8 cellular contexts compared by ENCODE assay signal in genomic region chr3:14403636-14404395, GRCh38. TPM values are rescaled to one million over a fixed set of nuclear protein-coding genes. Genes with fewer than 3 reads are reported as not detected.
DNase-seq lines count a peak whose midpoint lies in the region; ATAC-seq and TF ChIP-seq lines count a peak whose summit lies in the region.

No MANE protein-coding gene starts in this region.

- peaks cover 47% of the 10 kb centered on the region for H3K4me1 Mint-ChIP-seq in activated T-cell treated with anti-CD3 and anti-CD28 coated beads, Interleukin-2, amount 50 U/mL, for 24 hours (ENCODE audit: low read depth)

- H3K4me1 ChIP-seq in PC-9 (replicated peaks; ENCODE audit: insufficient read depth) = peaks cover 53% of the 10 kb centered on the region
- H3K4me1 ChIP-seq in aorta (ENCODE audit: control insufficient read depth in 1 of 2, insufficient read depth in 2 of 2, low read length in 2 of 2) = peaks cover 0 to 3% of the 10 kb centered on the region in 2 donors

- ATAC-seq in aorta (ENCODE audit: low FRiP score) = peak; percentile 33
- no peak for ATAC-seq in GM18873 (IDR thresholded peaks at IDR 0.05; ENCODE audit: low FRiP score, unreplicated experiment)

- BruUV-seq in PC-9 (replicated peaks; lab: Mats Ljungman, UMichigan) = no TSS peak

- no peak for TF ChIP-seq CTCF in PC-9 (conservative IDR thresholded peaks at IDR 0.05)
- no peak for TF ChIP-seq CTCF in dorsolateral prefrontal cortex (IDR thresholded peaks at IDR 0.05 in 54 of 56, conservative IDR thresholded peaks at IDR 0.05 in 2 of 56; ENCODE audit: low read depth in 1 of 56, partially characterized antibody in 56 of 56)

- peak overlapping the region; percentile 93 for H3K4me3 Mint-ChIP-seq in activated T-cell treated with anti-CD3 and anti-CD28 coated beads, Interleukin-2, amount 50 U/mL, for 24 hours

- H4K20me1 ChIP-seq in PC-9 (ENCODE audit: insufficient read depth) = peaks cover 12% of the 10 kb centered on the region; the same call in 1 of the 2 replicates

- H3K9me2 ChIP-seq in PC-9 (ENCODE audit: insufficient read depth) = no peaks in the 10 kb centered on the region

- H3K36me3 Mint-ChIP-seq in activated T-cell treated with anti-CD3 and anti-CD28 coated beads, Interleukin-2, amount 50 U/mL, for 24 hours (ENCODE audit: low read depth) = peaks cover 54% of the 10 kb centered on the region

- H3K27ac ChIP-seq in PC-9 (peak overlapping the region; percentile 99), dorsolateral prefrontal cortex (peak overlapping the region in 30 of 59 donors; percentile 6 to 96 (median 47)), aorta (ENCODE audit: low read depth in 1 of 2, low read length in 2 of 2) (no peak overlapping the region)

- intact Hi-C loops in PC-9 (cut with micrococcal nuclease; ENCODE audit: unreplicated experiment) (loop anchor here (2.0 to 10.0 kb wide), 4 partner anchors 57 to 199 kb away; no protein-coding TSS in a partner anchor), dorsolateral prefrontal cortex (cut with DNase I) (loop anchor here (1.0 to 10.0 kb wide), 5 partner anchors 28 to 142 kb away; no protein-coding TSS in a partner anchor), aorta (cut with DNase I) (loop anchor here (2.0 to 10.0 kb wide), 5 partner anchors 29 to 259 kb away; no protein-coding TSS in a partner anchor)

- peak overlapping the region; percentile 93 for H3K27ac Mint-ChIP-seq in activated T-cell treated with anti-CD3 and anti-CD28 coated beads, Interleukin-2, amount 50 U/mL, for 24 hours

- H2AFZ ChIP-seq in PC-9 = no peak overlapping the region

- peak overlapping the region; percentile 88 for H3K4me2 ChIP-seq in PC-9

- peaks cover 40% of the 10 kb centered on the region for H3F3A ChIP-seq in PC-9 (ENCODE audit: insufficient read depth, low read depth)

- no peaks in the 10 kb centered on the region for H3K27me3 Mint-ChIP-seq in activated T-cell treated with anti-CD3 and anti-CD28 coated beads, Interleukin-2, amount 50 U/mL, for 24 hours

- H3K4me3 ChIP-seq in PC-9 (peak overlapping the region; percentile 88), dorsolateral prefrontal cortex (peak overlapping the region; percentile 55 to 96 (median 82)), aorta (ENCODE audit: low read length in 2 of 2) (peak overlapping the region; percentile 49 to 85)

- peaks cover 61% of the 10 kb centered on the region for H3K79me2 ChIP-seq in PC-9 (ENCODE audit: low read depth)

- H3K27me3 ChIP-seq in PC-9 (ENCODE audit: insufficient read depth, low read depth) (no peaks in the 10 kb centered on the region), dorsolateral prefrontal cortex (no peaks in the 10 kb centered on the region), aorta (ENCODE audit: control insufficient read depth in 1 of 2, insufficient read depth in 2 of 2, low read length in 1 of 2) (no peaks in the 10 kb centered on the region)

- CTCF ChIA-PET in PC-9 (lab: Charles Lee) = interaction anchor here (0.7 to 2.1 kb wide), 2 partner anchors 15 to 200 kb away, joined by 4 to 8 read pairs; no protein-coding TSS in a partner anchor

- 1% methylated on average over 13 of the region's 13 CpGs for WGBS in aorta, 2 donors

- no peaks in the 10 kb centered on the region for H3K9me3 ChIP-seq in PC-9 (ENCODE audit: insufficient read depth, low read depth)
- no peaks in the 10 kb centered on the region for H3K9me3 ChIP-seq in aorta (ENCODE audit: control insufficient read depth, low read length)

- H3K36me3 ChIP-seq in PC-9 (ENCODE audit: low read depth) (0 out of 2 replicates have a peak, but pooled peaks cover 12% of the 10 kb centered on the region), aorta (ENCODE audit: control insufficient read depth in 1 of 2, insufficient read depth in 2 of 2, low read length in 1 of 2) (no peaks in the 10 kb centered on the region)

- POLR2A ChIA-PET in PC-9 (lab: Charles Lee; ENCODE audit: unreplicated experiment) = interaction anchor here (0.5 to 0.7 kb wide), 3 partner anchors 38 to 178 kb away, joined by 3 to 7 read pairs (median 3); no protein-coding TSS in a partner anchor

- H3K9me3 Mint-ChIP-seq in activated T-cell treated with anti-CD3 and anti-CD28 coated beads, Interleukin-2, amount 50 U/mL, for 24 hours = no peaks in the 10 kb centered on the region

- no peak for DNase-seq in activated T-cell treated with anti-CD3 and anti-CD28 coated beads, Interleukin-2, amount 50 U/mL, for 24 hours
- DNase-seq in activated T-cell treated with anti-CD3 and anti-CD28 coated beads for 4 hours = no peak
- peak in 1 of 2 experiments; percentile 39 for DNase-seq in PC-9
- DNase-seq in dorsolateral prefrontal cortex = peak in 2 of 10 donors; percentile 43 to 73
- DNase-seq in mucosa of gallbladder (ENCODE audit: low spot score) = peak; percentile 44
- DNase-seq in aorta = peak; percentile 84 to 87
- no peak for DNase-seq in GM19238 (ENCODE audit: insufficient read length, low spot score)

RNA-seq across cellular contexts. Expression of gene SLC6A6, which starts 1.4 kb away (rescaled TPM):
- total RNA-seq in PC-9 (2021) (84.9 and 122 TPM in 2 replicates), dorsolateral prefrontal cortex (10 to 100 TPM; 17.9 to 78.1 (median 30.7) TPM), mucosa of gallbladder (63.2 TPM), aorta (10 to 100 TPM; 36.5 to 62.2 TPM)
- 1 to 10 TPM; 5.3 to 6.1 TPM for polyA plus RNA-seq in aorta

Comparison
In these comparisons a context has a peak if more than half of its experiments do, and no peak if none do; other contexts are left out.
1. DNase-seq: peak in mucosa of gallbladder (single experiment) and aorta (2 of 2); none in activated T-cell treated with anti-CD3 and anti-CD28 coated beads, Interleukin-2, amount 50 U/mL, for 24 hours (single experiment), activated T-cell treated with anti-CD3 and anti-CD28 coated beads for 4 hours (single experiment) and GM19238 (single experiment).
2. H3K27ac ChIP-seq: peak in PC-9 (single experiment) and dorsolateral prefrontal cortex (30 of 59); none in aorta (0 of 2).
3. Peak in every context shown above with its lines, with median percentiles within 50 percentile points of each other: H3K4me3 ChIP-seq.